ENCODE assay signal across 28 cellular contexts in genomic region chr18:34892379-34892778, GRCh38.
"Had no signal": no experiment of that assay in that cellular context is flagged by ENCODE, and none has a peak within 500 bp of the region (broad histone marks: within the 10 kb centered on the region; RNA-seq: fewer than 3 reads in every experiment).

No MANE protein-coding gene starts in this region.

- H3K27me3 Mint-ChIP-seq: progenitor cell of endocrine pancreas had no signal

- H3K4me3 ChIP-seq: neural progenitor cell, ovary, right atrium auricular region, right lobe of liver, sigmoid colon, stomach, thoracic aorta, thyroid gland, tibial nerve, upper lobe of left lung, vagina had no signal

- H3K36me3 ChIP-seq: neural progenitor cell, ovary, stomach, thoracic aorta, thyroid gland, upper lobe of left lung, vagina had no signal

- H3K27ac ChIP-seq: neural progenitor cell, ovary, parathyroid adenoma, right atrium auricular region, right lobe of liver, sigmoid colon, stomach, thoracic aorta, thyroid gland, tibial nerve, upper lobe of left lung, vagina had no signal

- H3K79me2 ChIP-seq: parathyroid adenoma had no signal

- H3K4me2 ChIP-seq: neural progenitor cell had no signal

- H3K4me3 Mint-ChIP-seq: natural killer cell; nephron; neural progenitor cell; stimulated activated effector memory CD8-positive, alpha-beta T cell treated with anti-CD3 and anti-CD28 coated beads, Interleukin-12 subunit alpha, Interleukin-12 subunit beta, amount 100 ng/mL, for 72 hours; stimulated activated naive B cell treated with anti-CD40 and anti-IgM and Interleukin-4, amounts not matched to agents 10 μg/mL and 1 μg/mL and 100 μg/mL, for 72 hours; stimulated activated naive CD8-positive, alpha-beta T cell treated with anti-CD3 and anti-CD28 coated beads, Interleukin-15, Interleukin-2, amounts not matched to agents 100 ng/mL and 50 ng/mL, for 24 hours had no signal

- H2AFZ ChIP-seq: neural progenitor cell, parathyroid adenoma had no signal

- H3K36me3 Mint-ChIP-seq: stimulated activated effector memory CD8-positive, alpha-beta T cell treated with anti-CD3 and anti-CD28 coated beads, Interleukin-12 subunit alpha, Interleukin-12 subunit beta, amount 100 ng/mL, for 72 hours had no signal

- ATAC-seq: natural killer cell; stimulated activated effector memory CD8-positive, alpha-beta T cell treated with anti-CD3 and anti-CD28 coated beads, Interleukin-12 subunit alpha, Interleukin-12 subunit beta, amount 100 ng/mL, for 72 hours; stimulated activated naive B cell treated with anti-CD40 and anti-IgM and Interleukin-4, amounts not matched to agents 10 μg/mL and 1 μg/mL and 100 μg/mL, for 72 hours had no signal

- DNase-seq: natural killer cell; occipital lobe; ovary; posterior cingulate gyrus; retina; right lobe of liver; sigmoid colon; small intestine; stimulated activated CD4-positive, alpha-beta T cell treated with anti-CD3 and anti-CD28 coated beads, Interleukin-15, amount 100 ng/mL, for 24 hours; stimulated activated CD4-positive, alpha-beta T cell treated with anti-CD3 and anti-CD28 coated beads, Interleukin-2, amount 100 ng/mL, for 24 hours; stimulated activated CD4-positive, alpha-beta T cell treated with anti-CD3 and anti-CD28 coated beads, Interleukin-2, amount 100 ng/mL, for 48 hours; stimulated activated CD4-positive, alpha-beta T cell treated with anti-CD3 and anti-CD28 coated beads, Interleukin-4, amount 100 ng/mL, for 24 hours; stimulated activated naive B cell treated with anti-CD40 and anti-IgM and Interleukin-4, amounts not matched to agents 10 μg/mL and 1 μg/mL and 100 μg/mL, for 72 hours; stimulated activated naive CD4-positive, alpha-beta T cell treated with Interleukin-2 at 50 U/mL for 16 hours; stomach; thyroid gland; trophoblast cell; upper lobe of left lung had no signal

- H3K27ac Mint-ChIP-seq: natural killer cell; nephron; neural progenitor cell; progenitor cell of endocrine pancreas; stimulated activated effector memory CD8-positive, alpha-beta T cell treated with anti-CD3 and anti-CD28 coated beads, Interleukin-12 subunit alpha, Interleukin-12 subunit beta, amount 100 ng/mL, for 72 hours; stimulated activated naive B cell treated with anti-CD40 and anti-IgM and Interleukin-4, amounts not matched to agents 10 μg/mL and 1 μg/mL and 100 μg/mL, for 72 hours; stimulated activated naive CD8-positive, alpha-beta T cell treated with anti-CD3 and anti-CD28 coated beads, Interleukin-15, Interleukin-2, amounts not matched to agents 100 ng/mL and 50 ng/mL, for 24 hours had no signal

- H3K4me1 ChIP-seq: parathyroid adenoma, right atrium auricular region, right lobe of liver, sigmoid colon, stomach, tibial nerve, upper lobe of left lung, vagina had no signal

- H3K27me3 ChIP-seq: neural progenitor cell, ovary, right atrium auricular region, right lobe of liver, sigmoid colon, stomach, thyroid gland, tibial nerve, upper lobe of left lung, vagina had no signal

- H3K4me1 Mint-ChIP-seq: nephron; neural progenitor cell; stimulated activated effector memory CD8-positive, alpha-beta T cell treated with anti-CD3 and anti-CD28 coated beads, Interleukin-12 subunit alpha, Interleukin-12 subunit beta, amount 100 ng/mL, for 72 hours; stimulated activated naive B cell treated with anti-CD40 and anti-IgM and Interleukin-4, amounts not matched to agents 10 μg/mL and 1 μg/mL and 100 μg/mL, for 72 hours had no signal

- H3K9me3 ChIP-seq: ovary, right atrium auricular region, right lobe of liver, sigmoid colon, thyroid gland, upper lobe of left lung, vagina had no signal
